ENCODE assay signal across 9 cellular contexts in genomic region chr5:179914032-179914755, GRCh38. TPM values are rescaled to one million over a fixed set of nuclear protein-coding genes. Genes with fewer than 3 reads are reported as not detected.
DNase-seq lines count a peak whose midpoint lies in the region; ATAC-seq lines count a peak whose summit lies in the region.
"Had no signal": no experiment of that assay in that cellular context is flagged by ENCODE, and none has a peak within 500 bp of the region (broad histone marks: within the 10 kb centered on the region; RNA-seq: fewer than 3 reads in every experiment).

No MANE protein-coding gene starts in this region.

- no peaks in the 10 kb centered on the region for H3K4me1 Mint-ChIP-seq in activated T-cell treated with anti-CD3 and anti-CD28 coated beads, Interleukin-2, amount 50 U/mL, for 72 hours (ENCODE audit: low read depth)
- peaks cover 5 to 6% of the 10 kb centered on the region in 2 donors for H3K4me1 Mint-ChIP-seq in stimulated activated naive B cell treated with anti-CD40 and anti-IgM and Interleukin-4, amounts not matched to agents 10 μg/mL and 1 μg/mL and 100 μg/mL, for 72 hours

- peak; percentile 62 to 87 for ATAC-seq in activated T-cell treated with anti-CD3 and anti-CD28 coated beads, Interleukin-2, amount 50 U/mL, for 72 hours (replicated peaks in 1 of 2)
- peak; percentile 61 to 72 for ATAC-seq in stimulated activated naive B cell treated with anti-CD40 and anti-IgM and Interleukin-4, amounts not matched to agents 10 μg/mL and 1 μg/mL and 100 μg/mL, for 72 hours (replicated peaks)

- no peaks in the 10 kb centered on the region for H3K36me3 Mint-ChIP-seq in activated T-cell treated with anti-CD3 and anti-CD28 coated beads, Interleukin-2, amount 50 U/mL, for 72 hours (ENCODE audit: insufficient read depth in 2 of 2)
- H3K36me3 Mint-ChIP-seq in stimulated activated naive B cell treated with anti-CD40 and anti-IgM and Interleukin-4, amounts not matched to agents 10 μg/mL and 1 μg/mL and 100 μg/mL, for 72 hours: no peaks in the 10 kb centered on the region

- no peak overlapping the region for H3K4me3 Mint-ChIP-seq in activated T-cell treated with anti-CD3 and anti-CD28 coated beads, Interleukin-2, amount 50 U/mL, for 72 hours
- H3K4me3 Mint-ChIP-seq in stimulated activated naive B cell treated with anti-CD40 and anti-IgM and Interleukin-4, amounts not matched to agents 10 μg/mL and 1 μg/mL and 100 μg/mL, for 72 hours: no peak overlapping the region

- H3K27me3 Mint-ChIP-seq in activated T-cell treated with anti-CD3 and anti-CD28 coated beads, Interleukin-2, amount 50 U/mL, for 72 hours (ENCODE audit: low read depth): peaks cover 8% of the 10 kb centered on the region
- peaks cover 7% of the 10 kb centered on the region in 2 donors for H3K27me3 Mint-ChIP-seq in stimulated activated naive B cell treated with anti-CD40 and anti-IgM and Interleukin-4, amounts not matched to agents 10 μg/mL and 1 μg/mL and 100 μg/mL, for 72 hours

- no peaks in the 10 kb centered on the region for H3K9me3 Mint-ChIP-seq in activated T-cell treated with anti-CD3 and anti-CD28 coated beads, Interleukin-2, amount 50 U/mL, for 72 hours
- no peaks in the 10 kb centered on the region for H3K9me3 Mint-ChIP-seq in stimulated activated naive B cell treated with anti-CD40 and anti-IgM and Interleukin-4, amounts not matched to agents 10 μg/mL and 1 μg/mL and 100 μg/mL, for 72 hours

- DNase-seq in activated T-cell treated with anti-CD3 and anti-CD28 coated beads, Interleukin-2, amount 50 U/mL, for 72 hours: no peak
- DNase-seq in activated T-cell treated with anti-CD3 and anti-CD28 coated beads for 4 hours (no peak), OCI-M1 (lab: John Stamatoyannopoulos, UW) (peak; percentile 20), glomerular visceral epithelial cell (ENCODE audit: extremely low spot score) (peak; percentile 27), Ammon's horn (ENCODE audit: low spot score) (no peak), NCI-H510A (lab: John Stamatoyannopoulos, UW) (no peak), GF-D8 (lab: John Stamatoyannopoulos, UW) (no peak)
- no peak for DNase-seq in stimulated activated naive B cell treated with anti-CD40 and anti-IgM and Interleukin-4, amounts not matched to agents 10 μg/mL and 1 μg/mL and 100 μg/mL, for 72 hours
- DNase-seq: DMS 273 treated with DMSO at 0.1 percent for 48 hours had no signal

- H3K27ac Mint-ChIP-seq in activated T-cell treated with anti-CD3 and anti-CD28 coated beads, Interleukin-2, amount 50 U/mL, for 72 hours: no peak overlapping the region
- peak overlapping the region; percentile 79 for H3K27ac Mint-ChIP-seq in stimulated activated naive B cell treated with anti-CD40 and anti-IgM and Interleukin-4, amounts not matched to agents 10 μg/mL and 1 μg/mL and 100 μg/mL, for 72 hours

RNA-seq across cellular contexts. Expression of gene TBC1D9B, which starts 6.5 kb away (rescaled TPM):
- total RNA-seq in activated T-cell treated with anti-CD3 and anti-CD28 coated beads, Interleukin-2, amount 50 U/mL, for 72 hours: 10 to 100 TPM; 62.5 to 72.3 TPM

RNA-seq across cellular contexts. Expression of gene MRNIP, which starts 55.6 kb away (rescaled TPM):
- 10 to 100 TPM; 26.4 to 33.3 TPM for total RNA-seq in activated T-cell treated with anti-CD3 and anti-CD28 coated beads, Interleukin-2, amount 50 U/mL, for 72 hours

Comparison
In these comparisons a context has a peak if more than half of its experiments do, and no peak if none do; other contexts are left out.
1. DNase-seq: peak in OCI-M1 (single experiment) and glomerular visceral epithelial cell (single experiment); none in activated T-cell treated with anti-CD3 and anti-CD28 coated beads, Interleukin-2, amount 50 U/mL, for 72 hours (0 of 2), activated T-cell treated with anti-CD3 and anti-CD28 coated beads for 4 hours (single experiment), stimulated activated naive B cell treated with anti-CD40 and anti-IgM and Interleukin-4, amounts not matched to agents 10 μg/mL and 1 μg/mL and 100 μg/mL, for 72 hours (single experiment), Ammon's horn (single experiment), NCI-H510A (single experiment) and GF-D8 (single experiment).